ENCODE assay signal across 27 cellular contexts in the genomic region with DNA sequence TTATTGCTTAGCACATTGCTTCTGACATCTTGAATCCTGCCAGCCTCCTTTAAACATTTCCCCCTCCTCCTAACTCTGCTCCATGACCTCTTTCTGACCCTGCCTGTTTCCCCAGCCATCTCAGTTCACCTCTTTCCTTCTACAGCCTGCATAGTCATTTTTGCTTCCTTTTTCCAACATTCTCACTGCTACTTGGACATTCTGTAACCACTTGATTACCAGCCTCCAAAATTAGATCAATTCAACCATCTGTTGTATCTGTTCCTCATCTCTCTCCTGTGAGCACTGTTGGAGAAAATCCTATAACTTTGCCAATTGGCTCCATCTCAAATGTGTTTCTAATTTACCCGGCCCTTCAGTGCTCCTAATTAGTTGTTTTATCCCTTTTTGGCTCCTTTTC. TPM values are rescaled to one million over a fixed set of nuclear protein-coding genes. Genes with fewer than 3 reads are reported as not detected.
DNase-seq lines count a peak whose midpoint lies in the region; ATAC-seq, FAIRE-seq and TF ChIP-seq lines count a peak whose summit lies in the region.
"Had no signal": no experiment of that assay in that cellular context is flagged by ENCODE, and none has a peak within 500 bp of the region (broad histone marks: within the 10 kb centered on the region; RNA-seq: fewer than 3 reads in every experiment).

No MANE protein-coding gene starts in this region.

- H3K9me3 ChIP-seq in endothelial cell of umbilical vein (replicated peaks; ENCODE audit: control insufficient read depth, insufficient read depth, low read length) (no peaks in the 10 kb centered on the region), left lung (no peaks in the 10 kb centered on the region)
- H3K9me3 ChIP-seq: Peyer's patch, right lobe of liver, thoracic aorta had no signal

- H3K36me3 ChIP-seq in endothelial cell of umbilical vein (ENCODE audit: control insufficient read depth in 2 of 2, extremely low read depth in 1 of 2, insufficient read depth in 2 of 2, low read length in 2 of 2) = peaks cover 0 to 4% of the 10 kb centered on the region in 2 experiments
- H3K36me3 ChIP-seq in left lung = peaks cover 0 to 12% of the 10 kb centered on the region in 2 donors
- H3K36me3 ChIP-seq: right lobe of liver, thoracic aorta had no signal

- no peak for FAIRE-seq in endothelial cell of umbilical vein (lab: Jason Lieb, UNC)
- FAIRE-seq: endometrium, GM12892, GM19239, TTC549 had no signal

- dilution Hi-C loops in endothelial cell of umbilical vein (cut with MboI; ENCODE audit: extremely low pct_ligation_motif_present, low sequenced_read_pairs) = no loop called here

- no peak overlapping the region for H3K9ac ChIP-seq in endothelial cell of umbilical vein (replicated peaks; ENCODE audit: extremely low read depth, insufficient read depth, low read length)

- H3K4me1 ChIP-seq in endothelial cell of umbilical vein (ENCODE audit: control insufficient read depth, extremely low read depth, insufficient read depth, low read length) (no peaks in the 10 kb centered on the region), left lung (peaks cover 0 to 11% of the 10 kb centered on the region in 2 donors)
- H3K4me1 ChIP-seq: Peyer's patch had no signal

- no peak for ATAC-seq in GM21447 (IDR thresholded peaks at IDR 0.05; ENCODE audit: unreplicated experiment)
- ATAC-seq in left lung = no peak
- ATAC-seq: left lobe of liver; natural killer cell treated with Interleukin-12 subunit alpha and Interleukin-12 subunit beta and Interleukin-15 and Interleukin-18, amount 100 ng/mL, for 72 hours; right lobe of liver; stimulated activated effector memory CD8-positive, alpha-beta T cell treated with anti-CD3 and anti-CD28 coated beads, Interleukin-12 subunit alpha, Interleukin-12 subunit beta, amount 100 ng/mL, for 72 hours had no signal

- no peak for TF ChIP-seq CTCF in endothelial cell of umbilical vein (IDR thresholded peaks at IDR 0.05; ENCODE audit: extremely low read depth in 1 of 2, insufficient read depth in 1 of 2, low read depth in 1 of 2, low read length in 2 of 2)
- no peak for TF ChIP-seq CTCF in left lung (IDR thresholded peaks at IDR 0.05)

- H3K4me3 ChIP-seq in endothelial cell of umbilical vein (replicated peaks in 1 of 3; ENCODE audit: insufficient read depth in 1 of 3, low read depth in 1 of 3, low read length in 3 of 3) (no peak overlapping the region), left lung (no peak overlapping the region)
- H3K4me3 ChIP-seq: coronary artery, Peyer's patch, right lobe of liver, thoracic aorta had no signal

- CTCF ChIA-PET in endothelial cell of umbilical vein (lab: Charles Lee) (no interaction called here), HEK293T (lab: Yijun Ruan, JAX) (no interaction called here)

- no peaks in the 10 kb centered on the region for H3K79me2 ChIP-seq in endothelial cell of umbilical vein (ENCODE audit: control insufficient read depth, insufficient read depth, low read length)

- DNase-seq in DMS 273 (lab: John Stamatoyannopoulos, UW; ENCODE audit: unreplicated experiment) = peak; percentile 43
- DNase-seq in MV-4-11 (lab: John Stamatoyannopoulos, UW) = peak; percentile 92
- DNase-seq in OCI-M1 (lab: John Stamatoyannopoulos, UW) = peak; percentile 4
- peak; percentile 64 for DNase-seq in endothelial cell of umbilical vein (ENCODE audit: low read depth, low spot score)
- DNase-seq in left lung = no peak
- no peak for DNase-seq in HEK293T (ENCODE audit: extremely low spot score)
- DNase-seq: CD4-positive, alpha-beta T cell; DMS53; NCI-H1105; NCI-H2107; NCI-H69; Peyer's patch; right lobe of liver had no signal

- no peak overlapping the region for H2AFZ ChIP-seq in endothelial cell of umbilical vein (ENCODE audit: low read depth, low read length)

- no peak overlapping the region for H3K4me2 ChIP-seq in endothelial cell of umbilical vein (ENCODE audit: insufficient read depth, low read length)

- no peaks in the 10 kb centered on the region for H3K9me1 ChIP-seq in endothelial cell of umbilical vein (replicated peaks; ENCODE audit: control insufficient read depth, extremely low read depth, insufficient read depth, low read length)

- H4K20me1 ChIP-seq in endothelial cell of umbilical vein (replicated peaks; ENCODE audit: control insufficient read depth, extremely low read depth, insufficient read depth, low read length) = no peaks in the 10 kb centered on the region

- POLR2A ChIA-PET in endothelial cell of umbilical vein (lab: Charles Lee) (no interaction called here), HEK293T (lab: Yijun Ruan, JAX) (no interaction called here)

- intact Hi-C loops in endothelial cell of umbilical vein (cut with micrococcal nuclease) = no loop called here
- intact Hi-C loops in left lung (cut with DNase I) = no loop called here

- no peak overlapping the region for H3K27ac ChIP-seq in endothelial cell of umbilical vein (ENCODE audit: insufficient read depth, low read depth, low read length)
- H3K27ac ChIP-seq in left lung = peak overlapping the region in 1 of 2 donors; percentile 30
- H3K27ac ChIP-seq: coronary artery, Peyer's patch, right lobe of liver, thoracic aorta had no signal

- TF ChIP-seq POLR2A in endothelial cell of umbilical vein (IDR thresholded peaks at IDR 0.05; ENCODE audit: low read depth, low read length) = no peak

- no TSS peak for BruUV-seq in endothelial cell of umbilical vein (replicated peaks; lab: Mats Ljungman, UMichigan)

- H3K27me3 ChIP-seq in endothelial cell of umbilical vein (ENCODE audit: control insufficient read depth in 2 of 2, insufficient read depth in 2 of 2, low read length in 2 of 2) (no peaks in the 10 kb centered on the region), left lung (no peaks in the 10 kb centered on the region)
- H3K27me3 ChIP-seq: Peyer's patch, right lobe of liver had no signal

TF ChIP-seq in endothelial cell of umbilical vein, 7 proteins besides CTCF, POLR2A, EP300 and RAD21:
- TF ChIP-seq JUN (IDR thresholded peaks at IDR 0.05; ENCODE audit: borderline replicate concordance, insufficient read depth, insufficient read length, low read depth) (no peak), POLR2AphosphoS5 (IDR thresholded peaks at IDR 0.05; ENCODE audit: insufficient read depth, low read depth, low read length) (no peak), MAX (IDR thresholded peaks at IDR 0.05; ENCODE audit: insufficient read depth, insufficient read length) (no peak), GATA2 (IDR thresholded peaks at IDR 0.05; ENCODE audit: insufficient read depth, insufficient read length, low read depth, low read length) (no peak), EZH2 (IDR thresholded peaks at IDR 0.05; ENCODE audit: borderline replicate concordance, low read depth, low read length, severe bottlenecking) (no peak), MYC (IDR thresholded peaks at IDR 0.05; ENCODE audit: low read depth, low read length) (no peak), FOS (IDR thresholded peaks at IDR 0.05; ENCODE audit: borderline replicate concordance, insufficient read depth, low read length) (no peak)

TF ChIP-seq in HEK293T, 16 proteins besides CTCF, POLR2A, EP300 and RAD21:
- TF ChIP-seq FOXM1 (IDR thresholded peaks at IDR 0.05; ENCODE audit: borderline replicate concordance) (no peak), NFRKB (IDR thresholded peaks at IDR 0.05) (no peak), LEF1 (IDR thresholded peaks at IDR 0.05; ENCODE audit: borderline replicate concordance) (no peak), SUZ12 (IDR thresholded peaks at IDR 0.05) (no peak)

RNA-seq across cellular contexts. Expression of gene GPR88, which starts 27.5 kb away (rescaled TPM):
- total RNA-seq in endothelial cell of umbilical vein (0.13 TPM in 1 of 2 replicates, not detected in the other), left lung (under 1 TPM in 1 of 2 donors, not detected in 1; 0.10 TPM)
- polyA plus RNA-seq in endothelial cell of umbilical vein = 0.06 TPM in 2 replicates
- polyA plus RNA-seq in endothelial cell of umbilical vein (2011; cell fraction: cytosol; rRNA removed) = 0.03 TPM in 2 replicates
- 0.05 TPM in 1 of 2 replicates, not detected in the other for polyA plus RNA-seq in endothelial cell of umbilical vein (2011; cell fraction: nucleus; rRNA removed)
- polyA plus RNA-seq in endothelial cell of umbilical vein (2012) = 0.12 and 0.23 TPM in 2 replicates
- 0.07 TPM in 1 of 2 replicates, not detected in the other for polyA minus RNA-seq in endothelial cell of umbilical vein
- not detected for polyA minus RNA-seq in endothelial cell of umbilical vein (2011; cell fraction: cytosol; rRNA and poly(A)+ RNA removed)
- 0.19 TPM in 1 of 2 replicates, not detected in the other for polyA minus RNA-seq in endothelial cell of umbilical vein (2011; cell fraction: nucleus; rRNA and poly(A)+ RNA removed)
- total RNA-seq: activated CD4-positive, alpha-beta T cell treated with anti-CD3 and anti-CD28 coated beads, Interleukin-2, amount 10 ng/mL, durations not matched to agents 24 days and 14 days; activated T-helper 2 cell treated with anti-CD3 and anti-CD28 coated beads, Interferon-gamma antibody, Interleukin-2, Interleukin-4, amounts not matched to agents 10 μg/mL and 5 μg/mL and 100 μg/mL, durations not matched to agents 14 hours and 24 hours and 36 hours; CD4-positive, alpha-beta T cell; mesothelial cell of epicardium had no signal
- polyA plus RNA-seq: AG04450 had no signal

Comparison
In these comparisons a context has a peak if more than half of its experiments do, and no peak if none do; other contexts are left out.
1. DNase-seq: peak in DMS 273 (single experiment), MV-4-11 (single experiment), OCI-M1 (single experiment) and endothelial cell of umbilical vein (single experiment); none in left lung (0 of 2) and HEK293T (single experiment).